Comparison of ENCODE assay signal across 24 cellular contexts in the genomic region with DNA sequence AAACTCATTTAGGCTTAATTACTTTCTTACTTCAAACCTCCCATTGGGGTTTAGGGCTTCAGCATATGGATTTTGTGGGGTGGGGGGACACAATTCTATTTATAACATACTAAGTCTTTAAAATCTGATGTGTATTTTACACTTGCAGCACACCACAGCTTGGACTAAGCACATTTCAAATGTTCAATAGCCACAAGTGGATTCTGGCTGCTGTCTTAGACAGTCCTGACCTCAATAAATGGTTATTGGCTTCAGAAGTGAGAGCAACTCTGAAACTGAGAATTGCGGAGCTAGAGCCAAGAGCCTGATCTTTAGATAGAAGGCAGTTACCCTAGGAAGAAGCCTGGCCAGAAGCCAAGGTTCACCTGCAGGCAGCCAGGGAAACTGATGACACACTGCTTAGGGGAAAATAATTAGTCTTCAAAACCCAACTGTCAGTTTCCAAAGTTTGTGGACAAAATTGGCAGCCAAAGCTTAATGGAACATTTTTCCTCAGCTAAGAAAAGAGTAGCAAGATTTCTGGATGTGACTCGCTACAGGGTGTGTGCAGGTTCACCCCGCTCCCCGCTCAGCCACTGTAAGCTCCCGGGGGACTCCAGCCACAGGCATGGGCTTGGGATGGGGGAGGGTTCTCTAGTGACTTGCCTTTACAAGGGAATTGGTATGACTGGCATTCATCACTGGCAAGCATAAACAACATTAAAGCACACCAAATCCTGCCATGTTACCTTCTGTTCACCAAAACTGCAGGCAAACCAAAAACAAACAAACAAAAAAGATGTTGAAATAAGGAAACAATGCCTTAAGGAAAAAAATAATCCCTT.
DNase-seq lines count a peak whose midpoint lies in the region; FAIRE-seq and TF ChIP-seq lines count a peak whose summit lies in the region.
"Had no signal": no experiment of that assay in that cellular context is flagged by ENCODE, and none has a peak within 500 bp of the region (broad histone marks: within the 10 kb centered on the region; RNA-seq: fewer than 3 reads in every experiment).

No MANE protein-coding gene starts in this region.

- H3K9me3 ChIP-seq in keratinocyte (ENCODE audit: control insufficient read depth, low read depth, low read length), result no peaks in the 10 kb centered on the region
- H3K9me3 ChIP-seq: suprapubic skin had no signal

- dilution Hi-C loops in keratinocyte (cut with MboI; ENCODE audit: extremely low pct_ligation_motif_present, low sequenced_read_pairs), result no loop called here

- no peaks in the 10 kb centered on the region for H3K36me3 ChIP-seq in keratinocyte (ENCODE audit: control insufficient read depth in 2 of 2, extremely low read depth in 1 of 2, insufficient read depth in 2 of 2, low read length in 2 of 2)
- H3K36me3 ChIP-seq: suprapubic skin had no signal

- no peaks in the 10 kb centered on the region for H3K27me3 ChIP-seq in keratinocyte (ENCODE audit: control insufficient read depth, extremely low read depth, insufficient read depth, low read length)
- H3K27me3 ChIP-seq: suprapubic skin had no signal

- H3K9me1 ChIP-seq in keratinocyte (ENCODE audit: control insufficient read depth, extremely low read depth, insufficient read depth, low read length), result no peaks in the 10 kb centered on the region

- peak; percentile 76 for DNase-seq in EH (ENCODE audit: low read depth)
- DNase-seq in M059J (ENCODE audit: low read depth), result peak; percentile 83
- DNase-seq in SW480 (ENCODE audit: low spot score), result peak; percentile 7
- no peak for DNase-seq in keratinocyte (ENCODE audit: low read depth, low spot score)
- no peak for DNase-seq in GM12892 (ENCODE audit: insufficient read length)
- no peak for DNase-seq in dermis blood vessel endothelial cell
- DNase-seq in chondrocyte (ENCODE audit: low spot score), result no peak
- DNase-seq: activated CD8-positive, alpha-beta T cell treated with anti-CD3 and anti-CD28 coated beads, Interleukin-2, amount 10 ng/mL, durations not matched to agents 7 days and 5 days; activated naive CD4-positive, alpha-beta T cell; activated T-cell treated with anti-CD3 and anti-CD28 coated beads, Interleukin-2, amount 50 U/mL, for 1 hour; amniotic stem cell; caudate nucleus; CD8-positive, alpha-beta T cell; DMS53; KG1; left colon; NCI-H1417; NCI-H82; posterior cingulate gyrus had no signal

- no peak overlapping the region for H3K27ac ChIP-seq in keratinocyte (ENCODE audit: control insufficient read depth, insufficient read depth, low read length)
- H3K27ac ChIP-seq: SK-N-MC, suprapubic skin had no signal

- no peak for TF ChIP-seq POLR2A in GM12892 (IDR thresholded peaks at IDR 0.05; ENCODE audit: low read depth, low read length)

- H3K27ac Mint-ChIP-seq in chondrocyte (ENCODE audit: unreplicated experiment), result no peak overlapping the region
- H3K27ac Mint-ChIP-seq: activated CD8-positive, alpha-beta T cell treated with anti-CD3 and anti-CD28 coated beads, Interleukin-2, amount 10 ng/mL, durations not matched to agents 7 days and 5 days; CD8-positive, alpha-beta T cell; nephron; stimulated activated effector memory CD8-positive, alpha-beta T cell treated with anti-CD3 and anti-CD28 coated beads, Interleukin-12 subunit alpha, Interleukin-12 subunit beta, amount 100 ng/mL, for 72 hours had no signal

- no peak overlapping the region for H3K4me3 Mint-ChIP-seq in chondrocyte (ENCODE audit: unreplicated experiment)
- H3K4me3 Mint-ChIP-seq: activated CD8-positive, alpha-beta T cell treated with anti-CD3 and anti-CD28 coated beads, Interleukin-2, amount 10 ng/mL, durations not matched to agents 7 days and 5 days; CD8-positive, alpha-beta T cell; nephron; stimulated activated effector memory CD8-positive, alpha-beta T cell treated with anti-CD3 and anti-CD28 coated beads, Interleukin-12 subunit alpha, Interleukin-12 subunit beta, amount 100 ng/mL, for 72 hours had no signal

- H3K79me2 ChIP-seq in keratinocyte (ENCODE audit: control insufficient read depth, insufficient read depth, low read length), result no peaks in the 10 kb centered on the region

- H2AFZ ChIP-seq in keratinocyte (ENCODE audit: control insufficient read depth, low read length), result peak overlapping the region; percentile 6

- peaks cover 9% of the 10 kb centered on the region for H3K4me1 ChIP-seq in keratinocyte (ENCODE audit: control insufficient read depth, extremely low read depth, insufficient read depth, low read length)

- no peaks in the 10 kb centered on the region for H3K9me3 Mint-ChIP-seq in chondrocyte (ENCODE audit: low read depth)
- H3K9me3 Mint-ChIP-seq: CD8-positive, alpha-beta T cell; stimulated activated effector memory CD8-positive, alpha-beta T cell treated with anti-CD3 and anti-CD28 coated beads, Interleukin-12 subunit alpha, Interleukin-12 subunit beta, amount 100 ng/mL, for 72 hours had no signal

- FAIRE-seq in keratinocyte (lab: Jason Lieb, UNC), result peak; percentile 57
- no peak for FAIRE-seq in GM12892 (lab: Jason Lieb, UNC)
- FAIRE-seq: GM19239 had no signal

- no peak for TF ChIP-seq CTCF in keratinocyte (optimal IDR thresholded peaks at IDR 0.05 in 1 of 3, IDR thresholded peaks at IDR 0.05 in 1 of 3, conservative IDR thresholded peaks at IDR 0.05 in 1 of 3; ENCODE audit: extremely low read depth in 1 of 3, insufficient read depth in 2 of 3, low read length in 3 of 3)
- TF ChIP-seq CTCF in chondrocyte (IDR thresholded peaks at IDR 0.05), result no peak

- H4K20me1 ChIP-seq in keratinocyte (ENCODE audit: control insufficient read depth, extremely low read depth, insufficient read depth, low read length), result no peaks in the 10 kb centered on the region

- H3K9ac ChIP-seq in keratinocyte (ENCODE audit: control insufficient read depth, extremely low read depth, insufficient read depth, low read length), result no peak overlapping the region

- no peaks in the 10 kb centered on the region for H3K36me3 Mint-ChIP-seq in chondrocyte (ENCODE audit: low read depth)
- H3K36me3 Mint-ChIP-seq: CD8-positive, alpha-beta T cell; stimulated activated effector memory CD8-positive, alpha-beta T cell treated with anti-CD3 and anti-CD28 coated beads, Interleukin-12 subunit alpha, Interleukin-12 subunit beta, amount 100 ng/mL, for 72 hours had no signal

- H3K4me2 ChIP-seq in keratinocyte (ENCODE audit: control insufficient read depth, extremely low read depth, insufficient read depth, low read depth, low read length), result peak overlapping the region; percentile 29

- H3K27me3 Mint-ChIP-seq in chondrocyte (ENCODE audit: low read depth), result no peaks in the 10 kb centered on the region

- no peak overlapping the region for H3K4me3 ChIP-seq in keratinocyte (ENCODE audit: control insufficient read depth in 2 of 3, extremely low read depth in 1 of 3, insufficient read depth in 2 of 3, low read depth in 1 of 3, low read length in 3 of 3)
- H3K4me3 ChIP-seq: SK-N-MC, suprapubic skin had no signal

- H3K4me1 Mint-ChIP-seq in chondrocyte (ENCODE audit: low read depth), result peaks cover 5% of the 10 kb centered on the region
- H3K4me1 Mint-ChIP-seq: nephron; stimulated activated effector memory CD8-positive, alpha-beta T cell treated with anti-CD3 and anti-CD28 coated beads, Interleukin-12 subunit alpha, Interleukin-12 subunit beta, amount 100 ng/mL, for 72 hours had no signal

Comparison
In these comparisons a context has a peak if more than half of its experiments do, and no peak if none do; other contexts are left out.
1. DNase-seq: peak in EH (single experiment), M059J (single experiment) and SW480 (single experiment); none in keratinocyte (single experiment), GM12892 (single experiment), dermis blood vessel endothelial cell (single experiment) and chondrocyte (single experiment).